ENCODE assay signal across 29 cellular contexts in genomic region chr9:129637102-129637501, GRCh38. TPM values are rescaled to one million over a fixed set of nuclear protein-coding genes. Genes with fewer than 3 reads are reported as not detected.
A peak's percentile ranks its signal among the peaks of the same experiment; 100 is the strongest.
DNase-seq lines count a peak whose midpoint lies in the region; ATAC-seq, FAIRE-seq and TF ChIP-seq lines count a peak whose summit lies in the region.
"Had no signal": no experiment of that assay in that cellular context is flagged by ENCODE, and none has a peak within 500 bp of the region (broad histone marks: within the 10 kb centered on the region; RNA-seq: fewer than 3 reads in every experiment).

No MANE protein-coding gene starts in this region.

- H3K36me3 ChIP-seq in BLaER1 treated with 17β-estradiol and CSF1 and Interleukin-3, amounts not matched to agents 10 nM and 100 nM, result peaks cover 72 to 88% (median 80%) of the 10 kb centered on the region in 11 experiments
- peaks cover 21 to 41% of the 10 kb centered on the region in 2 experiments; a peak in 3 of 4 replicates for H3K36me3 ChIP-seq in GM12878 (ENCODE audit: control insufficient read depth in 2 of 2, insufficient read depth in 2 of 2, low read length in 1 of 2)
- H3K36me3 ChIP-seq in upper lobe of right lung, result peaks cover 72% of the 10 kb centered on the region

- DNase-seq in A549 (ENCODE audit: low read depth in 1 of 2, low spot score in 1 of 2) (no peak), GM12878 (ENCODE audit: low read depth, low spot score) (no peak), DMS53 (lab: John Stamatoyannopoulos, UW) (no peak), upper lobe of right lung (no peak)
- DNase-seq: activated CD4-positive, alpha-beta T cell treated with anti-CD3 and anti-CD28 coated beads, Interleukin-2, amount 50 U/mL, for 48 hours; activated CD8-positive, alpha-beta memory T cell treated with anti-CD3 and anti-CD28 coated beads, Interleukin-2, amount 50 U/mL, for 4 hours; activated naive CD4-positive, alpha-beta T cell treated with anti-CD3 and anti-CD28 coated beads for 36 hours; amniotic stem cell; Calu3; CD4-positive, CD25-positive, alpha-beta regulatory T cell; cerebellar nuclear complex; DND-41; GF-D8; head of caudate nucleus; NCI-H1048; NCI-H1694; RPMI8226; trophoblast cell had no signal

- RAD21 ChIA-PET in GM12878 (lab: Charles Lee; ENCODE audit: unreplicated experiment), result no interaction called here

- peaks cover 12% of the 10 kb centered on the region for H3K4me1 ChIP-seq in A549
- H3K4me1 ChIP-seq in BLaER1 treated with 17β-estradiol and CSF1 and Interleukin-3, amounts not matched to agents 10 nM and 100 nM, result peaks cover 36 to 75% (median 63%) of the 10 kb centered on the region in 10 experiments
- H3K4me1 ChIP-seq in GM12878 (ENCODE audit: control insufficient read depth, insufficient read depth, low read length), result peaks cover 6% of the 10 kb centered on the region; the same call in 1 of the 2 replicates
- H3K4me1 ChIP-seq in upper lobe of right lung, result peaks cover 19% of the 10 kb centered on the region

- H3K4me3 ChIP-seq in A549 (no peak overlapping the region), GM12878 (no peak overlapping the region), upper lobe of right lung (no peak overlapping the region)
- H3K4me3 ChIP-seq in BLaER1 treated with 17β-estradiol and CSF1 and Interleukin-3, amounts not matched to agents 10 nM and 100 nM, result no peak overlapping the region
- H3K4me3 ChIP-seq: esophagus muscularis mucosa had no signal

- in situ Hi-C loops in GM12878 (cut with MboI), result no loop called here

- peaks cover 15% of the 10 kb centered on the region for H3K79me2 ChIP-seq in GM12878 (ENCODE audit: control insufficient read depth, insufficient read depth, low read length)

- TF ChIP-seq RAD21 in A549 (conservative IDR thresholded peaks at IDR 0.05 in 1 of 2, IDR thresholded peaks at IDR 0.05 in 1 of 2), result no peak
- no peak for TF ChIP-seq RAD21 in GM12878 (IDR thresholded peaks at IDR 0.05; ENCODE audit: insufficient read depth, low read depth, low read length)

- 86% methylated on average over 8 of the region's 9 CpGs for WGBS in A549 (ENCODE audit: missing lambda C conversion rate)
- 58% methylated on average over 9 of the region's 9 CpGs for WGBS in GM12878 (ENCODE audit: insufficient coverage, insufficient replicate concordance, low lambda C conversion rate, missing lambda C conversion rate)

- BruUV-seq in GM12878 (replicated peaks; lab: Mats Ljungman, UMichigan), result no TSS peak

- H3K9me3 ChIP-seq in A549 (no peaks in the 10 kb centered on the region), GM12878 (replicated peaks; ENCODE audit: control insufficient read depth, insufficient read depth, low read length) (no peaks in the 10 kb centered on the region), upper lobe of right lung (no peaks in the 10 kb centered on the region)
- no peaks in the 10 kb centered on the region for H3K9me3 ChIP-seq in BLaER1 treated with 17β-estradiol and CSF1 and Interleukin-3, amounts not matched to agents 10 nM and 100 nM (replicated peaks in 1 of 11)
- H3K9me3 ChIP-seq: esophagus muscularis mucosa had no signal

- no peaks in the 10 kb centered on the region for H3K27me3 ChIP-seq in BLaER1 treated with 17β-estradiol and CSF1 and Interleukin-3, amounts not matched to agents 10 nM and 100 nM
- H3K27me3 ChIP-seq in GM12878 (replicated peaks in 1 of 2; ENCODE audit: control insufficient read depth in 2 of 2, insufficient read depth in 2 of 2, low read length in 1 of 2) (no peaks in the 10 kb centered on the region), upper lobe of right lung (no peaks in the 10 kb centered on the region)
- H3K27me3 ChIP-seq: esophagus muscularis mucosa had no signal

- TF ChIP-seq POLR2A in A549 (IDR thresholded peaks at IDR 0.05; ENCODE audit: low read length) (no peak), GM12878 (IDR thresholded peaks at IDR 0.05; ENCODE audit: low read depth, low read length) (0 out of 2 replicates have a peak, but pooled peaks have one; percentile 9)

- no peak overlapping the region for H2AFZ ChIP-seq in GM12878 (ENCODE audit: control insufficient read depth, low read depth, low read length)

- peaks cover 86 to 98% (median 95%) of the 10 kb centered on the region in 11 experiments for H4K20me1 ChIP-seq in BLaER1 treated with 17β-estradiol and CSF1 and Interleukin-3, amounts not matched to agents 10 nM and 100 nM
- H4K20me1 ChIP-seq in GM12878 (ENCODE audit: control insufficient read depth, insufficient read depth), result no peaks in the 10 kb centered on the region; the same call in 1 of the 2 replicates

- peak overlapping the region; percentile 0 to 68 (median 54); a peak in 17 of 22 replicates for H3K9ac ChIP-seq in BLaER1 treated with 17β-estradiol and CSF1 and Interleukin-3, amounts not matched to agents 10 nM and 100 nM
- no peak overlapping the region for H3K9ac ChIP-seq in GM12878 (ENCODE audit: control insufficient read depth, insufficient read depth, low read length)

- intact Hi-C loops in GM12878 (cut with micrococcal nuclease; ENCODE audit: unreplicated experiment), result no loop called here
- intact Hi-C loops in upper lobe of right lung (cut with DNase I), result no loop called here

- TF ChIP-seq EP300 in A549 (IDR thresholded peaks at IDR 0.05) (no peak), GM12878 (IDR thresholded peaks at IDR 0.05; ENCODE audit: borderline replicate concordance in 1 of 2, control insufficient read depth in 1 of 2, low read depth in 2 of 2, low read length in 2 of 2) (no peak)

- no peak overlapping the region for H3K27ac ChIP-seq in A549
- peak overlapping the region in 10 of 11 experiments; percentile 8 to 73 (median 39); a peak in 17 of 22 replicates for H3K27ac ChIP-seq in BLaER1 treated with 17β-estradiol and CSF1 and Interleukin-3, amounts not matched to agents 10 nM and 100 nM
- no peak overlapping the region for H3K27ac ChIP-seq in GM12878 (ENCODE audit: control insufficient read depth, insufficient read depth)
- H3K27ac ChIP-seq in upper lobe of right lung, result no peak overlapping the region
- H3K27ac ChIP-seq: esophagus muscularis mucosa had no signal

- H3K4me2 ChIP-seq in A549 (no peak overlapping the region), GM12878 (ENCODE audit: control insufficient read depth, insufficient read depth) (no peak overlapping the region)
- H3K4me2 ChIP-seq in BLaER1 treated with 17β-estradiol and CSF1 and Interleukin-3, amounts not matched to agents 10 nM and 100 nM, result peak overlapping the region; percentile 7 to 76 (median 47); a peak in 20 of 22 replicates

- TF ChIP-seq CTCF in A549 (IDR thresholded peaks at IDR 0.05), result no peak
- TF ChIP-seq CTCF in GM12878 (IDR thresholded peaks at IDR 0.05 in 2 of 3, conservative IDR thresholded peaks at IDR 0.05 in 1 of 3; ENCODE audit: control insufficient read depth in 2 of 3, extremely low read depth in 1 of 3, insufficient read depth in 1 of 3, low read depth in 3 of 3, low read length in 3 of 3), result no peak
- no peak for TF ChIP-seq CTCF in upper lobe of right lung (IDR thresholded peaks at IDR 0.05)

- POLR2A ChIA-PET in A549 (lab: Yijun Ruan, JAX), result interaction anchor here (0.8 to 1.8 kb wide), 3 partner anchors 61 to 505 kb away, joined by 3 to 4 read pairs (median 4); no protein-coding TSS in a partner anchor
- POLR2A ChIA-PET in GM12878 (lab: Charles Lee), result interaction anchor here (0.5 kb wide), 1 partner anchor 372 kb away, joined by 4 read pairs; no protein-coding TSS in a partner anchor

- ATAC-seq in A549, result no peak
- ATAC-seq in GM12878, result no peak
- no peak for ATAC-seq in upper lobe of right lung
- ATAC-seq: left lobe of liver; stimulated activated effector memory CD8-positive, alpha-beta T cell treated with anti-CD3 and anti-CD28 coated beads, Interleukin-12 subunit alpha, Interleukin-12 subunit beta, amount 100 ng/mL, for 72 hours had no signal

- FAIRE-seq in A549 (lab: Jason Lieb, UNC) (no peak), GM12878 (lab: Jason Lieb, UNC) (no peak)
- FAIRE-seq: islet of Langerhans, TTC549 had no signal

- SMC1A ChIA-PET in GM12878 (lab: Charles Lee; ENCODE audit: uncharacterized antibody, unreplicated experiment), result no interaction called here

- CTCF ChIA-PET in A549 (lab: Yijun Ruan, JAX), result interaction anchor here (3.1 to 26.2 kb wide), 5 partner anchors 9 to 503 kb away, joined by 16 to 947 read pairs (median 136); partner anchors contain the start of gene NTMT1
- CTCF ChIA-PET in GM12878 (lab: Yijun Ruan, JAX), result no interaction called here

RNA-seq across cellular contexts. Expression of gene ASB6, which starts 4.8 kb away (rescaled TPM):
- 9.2 and 9.4 TPM in 2 replicates for polyA plus RNA-seq in A549 (2011; rRNA removed)
- 19.0 and 23.7 TPM in 2 replicates for polyA plus RNA-seq in A549 (2012; cell fraction: cytosol; rRNA removed)
- 31.4 and 37.7 TPM in 2 replicates for polyA plus RNA-seq in A549 (2012; cell fraction: nucleus; rRNA removed)
- 16.3 to 17.3 TPM (median 16.3 TPM) in 3 replicates for polyA plus RNA-seq in A549 (2017; fragmentation: RNase III; extraction: RNeasy Plus Mini Kit Qiagen cat#74134 plus additional on column Dnase treatment)
- polyA minus RNA-seq in A549 (2011; rRNA and poly(A)+ RNA removed), result 7.4 and 8.4 TPM in 2 replicates
- 6.0 and 8.6 TPM in 2 replicates for total RNA-seq in GM12878 (2013; cell fraction: nucleolus; rRNA removed)
- total RNA-seq in GM12878 (2014; rRNA removed), result 11.1 and 11.4 TPM in 2 replicates
- total RNA-seq in GM12878 (2014; rRNA removed; fragmentation: Illumina TruSeq; extraction: Trizol), result 4.7 and 5.2 TPM in 2 replicates
- 15.1 and 15.2 TPM in 2 replicates for total RNA-seq in GM12878 (2021)
- 4.7 TPM for polyA plus RNA-seq in GM12878 (2011; ENCODE audit: low read depth)
- polyA plus RNA-seq in GM12878 (2011; rRNA removed), result 3.7 and 7.9 TPM in 2 replicates
- polyA plus RNA-seq in GM12878 (2011; cell fraction: cytosol; rRNA removed), result 9.8 and 13.0 TPM in 2 replicates
- 20.2 and 23.7 TPM in 2 replicates for polyA plus RNA-seq in GM12878 (2011; cell fraction: nucleus; rRNA removed)
- 8.1 and 8.5 TPM in 2 replicates for polyA plus RNA-seq in GM12878 (2012)
- polyA plus RNA-seq in GM12878 (2014; fragmentation: Illumina TruSeq; extraction: Trizol), result 3.6 and 8.3 TPM in 2 replicates
- polyA plus RNA-seq in GM12878 (2014; fragmentation: Nextera tagmentation; extraction: Ambion mirVana), result 1 to 10 TPM in 1 of 2 experiments, under 1 TPM in 1; 0.80 to 1.1 TPM
- polyA plus RNA-seq in GM12878 (2014; rRNA removed), result 15.8 and 16.3 TPM in 2 replicates
- polyA plus RNA-seq in GM12878 (2016; fragmentation: Nextera tagmentation; extraction: Ambion mirVana), result 10 to 100 TPM; 15.8 to 18.2 TPM
- 3.7 and 7.9 TPM in 2 replicates for polyA minus RNA-seq in GM12878 (2011; rRNA and poly(A)+ RNA removed)
- 3.0 and 3.1 TPM in 2 replicates for polyA minus RNA-seq in GM12878 (2011; cell fraction: cytosol; rRNA and poly(A)+ RNA removed)
- polyA minus RNA-seq in GM12878 (2011; cell fraction: nucleus; rRNA and poly(A)+ RNA removed), result 3.9 and 6.4 TPM in 2 replicates
- 16.7 TPM for total RNA-seq in upper lobe of right lung

RNA-seq across cellular contexts. Expression of gene NTMT1, which starts 11.1 kb away (rescaled TPM):
- polyA plus RNA-seq in A549 (2011; rRNA removed), result 39.2 and 49.4 TPM in 2 replicates
- 114 and 118 TPM in 2 replicates for polyA plus RNA-seq in A549 (2012; cell fraction: cytosol; rRNA removed)
- 71.4 and 87.0 TPM in 2 replicates for polyA plus RNA-seq in A549 (2012; cell fraction: nucleus; rRNA removed)
- polyA plus RNA-seq in A549 (2017; fragmentation: RNase III; extraction: RNeasy Plus Mini Kit Qiagen cat#74134 plus additional on column Dnase treatment), result 75.8 to 96.4 TPM (median 92.2 TPM) in 3 replicates
- polyA minus RNA-seq in A549 (2011; rRNA and poly(A)+ RNA removed), result 29.6 and 37.6 TPM in 2 replicates
- 15.1 and 18.7 TPM in 2 replicates for total RNA-seq in GM12878 (2013; cell fraction: nucleolus; rRNA removed)
- total RNA-seq in GM12878 (2014; rRNA removed), result 31.9 and 37.9 TPM in 2 replicates
- 25.2 and 26.3 TPM in 2 replicates for total RNA-seq in GM12878 (2014; rRNA removed; fragmentation: Illumina TruSeq; extraction: Trizol)
- total RNA-seq in GM12878 (2021), result 37.7 and 40.7 TPM in 2 replicates
- 10.9 TPM for polyA plus RNA-seq in GM12878 (2011; ENCODE audit: low read depth)
- 26.9 and 47.1 TPM in 2 replicates for polyA plus RNA-seq in GM12878 (2011; rRNA removed)
- polyA plus RNA-seq in GM12878 (2011; cell fraction: cytosol; rRNA removed), result 47.8 and 73.5 TPM in 2 replicates
- 28.5 and 36.6 TPM in 2 replicates for polyA plus RNA-seq in GM12878 (2011; cell fraction: nucleus; rRNA removed)
- polyA plus RNA-seq in GM12878 (2012), result 19.6 and 22.2 TPM in 2 replicates
- polyA plus RNA-seq in GM12878 (2014; fragmentation: Illumina TruSeq; extraction: Trizol), result 19.6 and 27.7 TPM in 2 replicates
- polyA plus RNA-seq in GM12878 (2014; fragmentation: Nextera tagmentation; extraction: Ambion mirVana), result 10 to 100 TPM; 12.8 to 18.3 TPM
- 47.6 and 54.2 TPM in 2 replicates for polyA plus RNA-seq in GM12878 (2014; rRNA removed)
- polyA plus RNA-seq in GM12878 (2016; fragmentation: Nextera tagmentation; extraction: Ambion mirVana), result 10 to 100 TPM; 78.3 to 85.4 TPM
- 18.3 and 34.0 TPM in 2 replicates for polyA minus RNA-seq in GM12878 (2011; rRNA and poly(A)+ RNA removed)
- polyA minus RNA-seq in GM12878 (2011; cell fraction: cytosol; rRNA and poly(A)+ RNA removed), result 11.1 and 16.9 TPM in 2 replicates
- 6.4 and 15.8 TPM in 2 replicates for polyA minus RNA-seq in GM12878 (2011; cell fraction: nucleus; rRNA and poly(A)+ RNA removed)
- 25.6 TPM for total RNA-seq in upper lobe of right lung

RNA-seq across cellular contexts. Expression of gene C9orf50, which starts 16.2 kb away (rescaled TPM):
- polyA plus RNA-seq in A549 (2011; rRNA removed) (0.10 TPM in 1 of 2 replicates, not detected in the other), A549 (2017; fragmentation: RNase III; extraction: RNeasy Plus Mini Kit Qiagen cat#74134 plus additional on column Dnase treatment) (0.05 TPM in 1 of 3 replicates, not detected in the others), GM12878 (2011; rRNA removed) (not detected in 2 replicates), GM12878 (2014; fragmentation: Illumina TruSeq; extraction: Trizol) (not detected in 2 replicates), GM12878 (2014; fragmentation: Nextera tagmentation; extraction: Ambion mirVana) (not detected), GM12878 (2014; rRNA removed) (not detected in 2 replicates), GM12878 (2016; fragmentation: Nextera tagmentation; extraction: Ambion mirVana) (not detected)
- 0.08 TPM in 1 of 2 replicates, not detected in the other for polyA plus RNA-seq in A549 (2012; cell fraction: cytosol; rRNA removed)
- 0.07 TPM in 1 of 2 replicates, not detected in the other for polyA plus RNA-seq in A549 (2012; cell fraction: nucleus; rRNA removed)
- not detected in 2 replicates for polyA minus RNA-seq in A549 (2011; rRNA and poly(A)+ RNA removed)
- 0.44 TPM in 1 of 2 replicates, not detected in the other for total RNA-seq in GM12878 (2013; cell fraction: nucleolus; rRNA removed)
- total RNA-seq in GM12878 (2014; rRNA removed) (not detected in 2 replicates), GM12878 (2014; rRNA removed; fragmentation: Illumina TruSeq; extraction: Trizol) (not detected in 2 replicates), GM12878 (2021) (not detected in 2 replicates), upper lobe of right lung (not detected)
- polyA plus RNA-seq in GM12878 (2011; ENCODE audit: low read depth), result not detected
- polyA plus RNA-seq in GM12878 (2011; cell fraction: cytosol; rRNA removed), result not detected in 2 replicates
- 0.09 TPM in 1 of 2 replicates, not detected in the other for polyA plus RNA-seq in GM12878 (2011; cell fraction: nucleus; rRNA removed)
- polyA plus RNA-seq in GM12878 (2012), result not detected in 2 replicates
- polyA minus RNA-seq in GM12878 (2011; rRNA and poly(A)+ RNA removed), result not detected in 2 replicates
- polyA minus RNA-seq in GM12878 (2011; cell fraction: cytosol; rRNA and poly(A)+ RNA removed), result not detected in 2 replicates
- not detected in 2 replicates for polyA minus RNA-seq in GM12878 (2011; cell fraction: nucleus; rRNA and poly(A)+ RNA removed)
- total RNA-seq: activated naive CD4-positive, alpha-beta T cell treated with anti-CD3 and anti-CD28 coated beads for 36 hours; Calu3; CD4-positive, CD25-positive, alpha-beta regulatory T cell; dermis microvascular lymphatic vessel endothelial cell; HT1080; left lobe of liver; OCI-LY7; osteocyte; subcutaneous adipose tissue had no signal
- polyA plus RNA-seq: CD4-positive, CD25-positive, alpha-beta regulatory T cell had no signal

RNA-seq across cellular contexts. Expression of gene PRRX2, which starts 28.3 kb away (rescaled TPM):
- 0.90 and 0.95 TPM in 2 replicates for polyA plus RNA-seq in A549 (2011; rRNA removed)
- polyA plus RNA-seq in A549 (2012; cell fraction: cytosol; rRNA removed), result 4.3 and 6.6 TPM in 2 replicates
- polyA plus RNA-seq in A549 (2012; cell fraction: nucleus; rRNA removed), result 3.9 and 5.1 TPM in 2 replicates
- polyA plus RNA-seq in A549 (2017; fragmentation: RNase III; extraction: RNeasy Plus Mini Kit Qiagen cat#74134 plus additional on column Dnase treatment), result 2.2 to 2.7 TPM (median 2.3 TPM) in 3 replicates
- 0.79 and 1.0 TPM in 2 replicates for polyA minus RNA-seq in A549 (2011; rRNA and poly(A)+ RNA removed)
- total RNA-seq in GM12878 (2013; cell fraction: nucleolus; rRNA removed), result not detected in 2 replicates
- not detected in 2 replicates for total RNA-seq in GM12878 (2014; rRNA removed)
- not detected in 2 replicates for total RNA-seq in GM12878 (2014; rRNA removed; fragmentation: Illumina TruSeq; extraction: Trizol)
- not detected in 2 replicates for total RNA-seq in GM12878 (2021)
- not detected for polyA plus RNA-seq in GM12878 (2011; ENCODE audit: low read depth)
- not detected in 2 replicates for polyA plus RNA-seq in GM12878 (2011; rRNA removed)
- polyA plus RNA-seq in GM12878 (2011; cell fraction: cytosol; rRNA removed), result not detected in 2 replicates
- polyA plus RNA-seq in GM12878 (2011; cell fraction: nucleus; rRNA removed), result not detected in 2 replicates
- not detected in 2 replicates for polyA plus RNA-seq in GM12878 (2012)
- not detected in 2 replicates for polyA plus RNA-seq in GM12878 (2014; fragmentation: Illumina TruSeq; extraction: Trizol)
- polyA plus RNA-seq in GM12878 (2014; fragmentation: Nextera tagmentation; extraction: Ambion mirVana), result not detected
- polyA plus RNA-seq in GM12878 (2014; rRNA removed), result not detected in 2 replicates
- not detected for polyA plus RNA-seq in GM12878 (2016; fragmentation: Nextera tagmentation; extraction: Ambion mirVana)
- not detected in 2 replicates for polyA minus RNA-seq in GM12878 (2011; rRNA and poly(A)+ RNA removed)
- polyA minus RNA-seq in GM12878 (2011; cell fraction: cytosol; rRNA and poly(A)+ RNA removed), result not detected in 2 replicates
- not detected in 2 replicates for polyA minus RNA-seq in GM12878 (2011; cell fraction: nucleus; rRNA and poly(A)+ RNA removed)
- total RNA-seq in upper lobe of right lung, result 1.1 TPM
- total RNA-seq: Calu3; CD4-positive, CD25-positive, alpha-beta regulatory T cell; HT1080; left lobe of liver; OCI-LY7 had no signal
- polyA plus RNA-seq: CD4-positive, CD25-positive, alpha-beta regulatory T cell had no signal

Comparison
In these comparisons a context has a peak if more than half of its experiments do, and no peak if none do; other contexts are left out.
1. H3K27ac ChIP-seq: peak in BLaER1 treated with 17β-estradiol and CSF1 and Interleukin-3, amounts not matched to agents 10 nM and 100 nM (10 of 11); none in A549 (0 of 2), GM12878 (single experiment) and upper lobe of right lung (single experiment).
2. H3K4me2 ChIP-seq: peak in BLaER1 treated with 17β-estradiol and CSF1 and Interleukin-3, amounts not matched to agents 10 nM and 100 nM (11 of 11); none in A549 (single experiment) and GM12878 (single experiment).
3. Of the 24 proteins assayed by ChIP-seq in both GM12878 and A549: peak only in GM12878: POLR2A; only in A549: PBX3; in both: none; in neither: 22.